34 cellular contexts compared by ENCODE assay signal in the genomic region with DNA sequence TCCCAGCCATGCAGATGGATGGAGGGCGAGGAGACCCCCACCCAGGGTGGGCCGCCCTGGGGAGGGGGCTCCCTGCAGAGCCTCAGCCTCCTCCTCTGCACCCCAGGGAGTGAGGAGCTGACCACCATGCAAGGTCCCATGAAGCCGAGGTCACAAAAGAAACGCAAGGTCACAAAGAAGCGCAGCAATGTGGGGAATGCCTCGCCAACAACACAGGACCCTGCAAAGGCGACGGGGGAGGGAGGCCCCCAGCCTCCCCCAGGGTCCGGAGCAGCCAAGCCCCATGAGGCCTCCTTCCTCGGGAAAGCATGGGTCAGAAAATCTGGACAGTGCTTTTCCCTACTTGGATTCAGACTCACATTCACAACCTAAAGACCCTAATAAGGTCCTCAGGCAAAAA.
"Had no signal": no experiment of that assay in that cellular context is flagged by ENCODE, and none has a peak within 500 bp of the region (broad histone marks: within the 10 kb centered on the region; RNA-seq: fewer than 3 reads in every experiment).

No MANE protein-coding gene starts in this region.

- DNase-seq: Karpas-422, Kasumi-1, MG63, MM.1S, MV-4-11, NCI-H1048, NCI-H1092, NCI-H1092 treated with DMSO at 0.1 percent for 48 hours, NCI-H1105, NCI-H1105 treated with DMSO at 0.1 percent for 48 hours, NCI-H1417, NCI-H1417 treated with DMSO at 0.1 percent for 48 hours, NCI-H1436, NCI-H1436 treated with DMSO at 0.1 percent for 48 hours, NCI-H146, NCI-H1694, NCI-H1694 treated with DMSO at 0.1 percent for 48 hours, NCI-H187, NCI-H187 treated with DMSO at 0.1 percent for 48 hours, NCI-H1930, NCI-H2029, NCI-H2029 treated with DMSO at 0.1 percent for 48 hours, NCI-H2081, NCI-H2081 treated with DMSO at 0.1 percent for 48 hours, NCI-H2107, NCI-H2171, NCI-H2171 treated with DMSO at 0.1 percent for 48 hours, NCI-H2227 treated with DMSO at 0.1 percent for 48 hours, NCI-H226, NCI-H345, NCI-H446, NCI-H446 treated with DMSO at 0.1 percent for 48 hours, NCI-H510A, NCI-H510A treated with DMSO at 0.1 percent for 48 hours had no signal

- H3K4me3 ChIP-seq: MG63 had no signal

- H3K36me3 ChIP-seq: MG63 had no signal

- H3K9me3 ChIP-seq: MG63 had no signal

- H3K27me3 ChIP-seq: MG63 had no signal
